Comparison of ENCODE assay signal across 9 cellular contexts in genomic region chr7:129494041-129494440, GRCh38. TPM values are rescaled to one million over a fixed set of nuclear protein-coding genes. Genes with fewer than 3 reads are reported as not detected.
DNase-seq lines count a peak whose midpoint lies in the region; ATAC-seq lines count a peak whose summit lies in the region.
"Had no signal": no experiment of that assay in that cellular context is flagged by ENCODE, and none has a peak within 500 bp of the region (broad histone marks: within the 10 kb centered on the region; RNA-seq: fewer than 3 reads in every experiment).

No MANE protein-coding gene starts in this region.

- peak; percentile 86 for ATAC-seq in GM21723 (IDR thresholded peaks at IDR 0.05; ENCODE audit: unreplicated experiment)

- DNase-seq in ELR (ENCODE audit: low read depth), result peak; percentile 90
- DNase-seq in NCI-H526 (lab: John Stamatoyannopoulos, UW), result peak; percentile 15 to 20
- peak; percentile 54 for DNase-seq in glomerular visceral epithelial cell (ENCODE audit: extremely low spot score)
- no peak for DNase-seq in ACHN
- no peak for DNase-seq in mesenteric fat pad (ENCODE audit: low spot score)
- no peak for DNase-seq in NCI-H82 (lab: John Stamatoyannopoulos, UW)
- no peak for DNase-seq in stimulated activated CD4-positive, alpha-beta T cell treated with anti-CD3 and anti-CD28 coated beads, Interleukin-4, amount 100 ng/mL, for 4 hours

- in situ Hi-C loops in ACHN (cut with HindIII; ENCODE audit: low pct_ligation_motif_present, low pct_unique_long_range_greater_than_20kb, low sequenced_read_pairs), result no loop called here

RNA-seq across cellular contexts. Expression of gene SMKR1, which starts 8.3 kb away (rescaled TPM):
- total RNA-seq in mesenteric fat pad, result not detected
- total RNA-seq: subcutaneous adipose tissue had no signal

RNA-seq across cellular contexts. Expression of gene STRIP2, which starts 59.8 kb away (rescaled TPM):
- 0.19 TPM for total RNA-seq in mesenteric fat pad

Comparison
In these comparisons a context has a peak if more than half of its experiments do, and no peak if none do; other contexts are left out.
1. DNase-seq: peak in ELR (single experiment), NCI-H526 (2 of 2) and glomerular visceral epithelial cell (single experiment); none in ACHN (single experiment), mesenteric fat pad (single experiment), NCI-H82 (single experiment) and stimulated activated CD4-positive, alpha-beta T cell treated with anti-CD3 and anti-CD28 coated beads, Interleukin-4, amount 100 ng/mL, for 4 hours (0 of 2).